Comparison of ENCODE assay signal across 12 cellular contexts in the genomic region with DNA sequence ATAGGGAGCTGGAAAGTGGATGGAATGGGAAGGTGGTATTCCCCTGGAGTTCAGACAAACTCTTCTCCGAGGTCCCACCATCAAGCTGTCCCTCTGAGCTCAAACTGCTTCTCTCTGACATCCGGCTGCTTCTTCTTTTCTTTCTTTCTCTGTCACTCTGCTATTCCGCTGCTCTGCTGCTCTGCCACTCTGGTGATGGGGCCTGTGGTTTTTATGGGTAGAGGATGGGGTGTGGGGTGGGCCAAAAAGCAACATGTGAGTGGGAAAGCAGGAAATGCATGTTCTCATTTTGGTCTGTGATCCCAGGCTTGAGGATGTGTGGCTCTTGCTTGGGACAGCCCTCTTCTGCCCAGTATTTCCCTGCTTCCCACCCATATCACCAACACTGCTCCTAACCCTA. TPM values are rescaled to one million over a fixed set of nuclear protein-coding genes. Genes with fewer than 3 reads are reported as not detected.
DNase-seq lines count a peak whose midpoint lies in the region; ATAC-seq, FAIRE-seq and TF ChIP-seq lines count a peak whose summit lies in the region.
"Had no signal": no experiment of that assay in that cellular context is flagged by ENCODE, and none has a peak within 500 bp of the region (broad histone marks: within the 10 kb centered on the region; RNA-seq: fewer than 3 reads in every experiment).

No MANE protein-coding gene starts in this region.

- BruUV-seq in OCI-LY7 (replicated peaks; lab: Mats Ljungman, UMichigan), result no TSS peak

- no peak for ATAC-seq in HG02588 (IDR thresholded peaks at IDR 0.05; ENCODE audit: unreplicated experiment)

- H3K9me3 ChIP-seq in OCI-LY7 (ENCODE audit: low read length) (peaks cover 28% of the 10 kb centered on the region), colonic mucosa (no peaks in the 10 kb centered on the region)

- no peak for TF ChIP-seq POLR2A in GM12892 (IDR thresholded peaks at IDR 0.05; ENCODE audit: low read depth, low read length)

- H4K20me1 ChIP-seq in OCI-LY7 (ENCODE audit: insufficient read depth, low read length), result no peaks in the 10 kb centered on the region

- no peak overlapping the region for H3K4me3 Mint-ChIP-seq in progenitor cell of endocrine pancreas (ENCODE audit: low read depth)
- H3K4me3 Mint-ChIP-seq: mesothelial cell of epicardium had no signal

- peak overlapping the region; percentile 24; the same call in 1 of the 2 replicates for H3K4me2 ChIP-seq in OCI-LY7 (ENCODE audit: low read length)

- H3K4me1 ChIP-seq in OCI-LY7 (ENCODE audit: insufficient read depth, low read length, poor library complexity, severe bottlenecking), result peaks cover 30% of the 10 kb centered on the region
- H3K4me1 ChIP-seq in colonic mucosa, result no peaks in the 10 kb centered on the region

- H3K27me3 Mint-ChIP-seq in progenitor cell of endocrine pancreas, result peaks cover 6% of the 10 kb centered on the region

- CTCF ChIA-PET in OCI-LY7 (lab: Charles Lee; ENCODE audit: unreplicated experiment), result no interaction called here

- TF ChIP-seq CTCF in OCI-LY7 (conservative IDR thresholded peaks at IDR 0.05; ENCODE audit: low read length), result no peak
- TF ChIP-seq CTCF in progenitor cell of endocrine pancreas (IDR thresholded peaks at IDR 0.05; ENCODE audit: unreplicated experiment), result no peak
- TF ChIP-seq CTCF in colonic mucosa (IDR thresholded peaks at IDR 0.05), result no peak

- H3K4me3 ChIP-seq in OCI-LY7 (ENCODE audit: low read depth, low read length, poor library complexity, severe bottlenecking), result no peak overlapping the region
- H3K4me3 ChIP-seq in colonic mucosa, result no peak overlapping the region

- H3K27ac ChIP-seq in OCI-LY7 (ENCODE audit: low read depth, low read length, poor library complexity, severe bottlenecking) (peak overlapping the region; percentile 19), colonic mucosa (no peak overlapping the region)

- H3K9me2 ChIP-seq in OCI-LY7 (ENCODE audit: insufficient read depth, low read length), result no peaks in the 10 kb centered on the region

- no peak for DNase-seq in GM12892 (ENCODE audit: insufficient read length)
- DNase-seq in OCI-LY7 (ENCODE audit: low spot score), result no peak
- peak; percentile 47 for DNase-seq in activated effector memory CD4-positive, alpha-beta T cell treated with Interleukin-2 at 50 U/mL for 16 hours
- DNase-seq in progenitor cell of endocrine pancreas (ENCODE audit: low spot score, unreplicated experiment), result no peak
- DNase-seq in 8988T, result no peak
- DNase-seq in colonic mucosa, result no peak
- DNase-seq in GOT3 (lab: John Stamatoyannopoulos, UW), result no peak
- DNase-seq: NCI-H2029 treated with DMSO at 0.1 percent for 48 hours, OCI-M1 had no signal

- H3K79me2 ChIP-seq in OCI-LY7 (ENCODE audit: insufficient read depth, low read depth, low read length), result no peaks in the 10 kb centered on the region

- H3K36me3 Mint-ChIP-seq in progenitor cell of endocrine pancreas (ENCODE audit: insufficient read depth), result peaks cover 6% of the 10 kb centered on the region

- H3K36me3 ChIP-seq in OCI-LY7 (ENCODE audit: insufficient read depth, low read length) (peaks cover 40% of the 10 kb centered on the region), colonic mucosa (no peaks in the 10 kb centered on the region)

- no peak overlapping the region for H3K9ac ChIP-seq in colonic mucosa (ENCODE audit: low read depth in 2 of 2, low read length in 2 of 2)

- intact Hi-C loops in OCI-LY7 (cut with micrococcal nuclease; ENCODE audit: unreplicated experiment), result no loop called here
- intact Hi-C loops in colonic mucosa (cut with DNase I), result no loop called here

- H3K27me3 ChIP-seq in colonic mucosa, result no peaks in the 10 kb centered on the region

- POLR2A ChIA-PET in OCI-LY7 (lab: Charles Lee), result interaction anchor here (0.6 to 0.9 kb wide), 2 partner anchors 10 to 527 kb away, joined by 3 read pairs; no protein-coding TSS in a partner anchor

- no peaks in the 10 kb centered on the region for H3K4me1 Mint-ChIP-seq in progenitor cell of endocrine pancreas (ENCODE audit: low read depth)

- peak; percentile 92 for FAIRE-seq in GM12892 (lab: Jason Lieb, UNC)

- H2AFZ ChIP-seq in OCI-LY7 (ENCODE audit: low read length), result no peak overlapping the region

- peak overlapping the region; percentile 23 for H3K27ac Mint-ChIP-seq in progenitor cell of endocrine pancreas
- H3K27ac Mint-ChIP-seq: mesothelial cell of epicardium had no signal

- H3K9me3 Mint-ChIP-seq in progenitor cell of endocrine pancreas (ENCODE audit: low read depth), result peaks cover 38% of the 10 kb centered on the region

RNA-seq across cellular contexts. Expression of gene CLECL1, which starts 30.7 kb away (rescaled TPM):
- 87.5 TPM for polyA plus RNA-seq in GM12892 (2012; ENCODE audit: missing spikeins)
- 68.4 and 73.3 TPM in 2 replicates for total RNA-seq in OCI-LY7 (2014; rRNA removed; shearing (Covaris generic))
- total RNA-seq in OCI-LY7 (2022), result 106 and 114 TPM in 2 replicates
- total RNA-seq in progenitor cell of endocrine pancreas, result not detected in 2 replicates
- under 1 TPM in 1 of 2 donors, not detected in 1; 0.40 TPM for total RNA-seq in colonic mucosa
- total RNA-seq: mesothelial cell of epicardium, renal cortical epithelial cell had no signal

RNA-seq across cellular contexts. Expression of gene CLEC2D, which starts 32.7 kb away (rescaled TPM):
- polyA plus RNA-seq in GM12892 (2012; ENCODE audit: missing spikeins), result 187 TPM
- total RNA-seq in OCI-LY7 (2014; rRNA removed; shearing (Covaris generic)), result 56.9 and 59.6 TPM in 2 replicates
- total RNA-seq in OCI-LY7 (2022) (146 and 177 TPM in 2 replicates), progenitor cell of endocrine pancreas (23.5 and 31.0 TPM in 2 replicates), colonic mucosa (1 to 10 TPM; 3.3 to 6.8 TPM)

RNA-seq across cellular contexts. Expression of gene CD69, which starts 58.5 kb away (rescaled TPM):
- polyA plus RNA-seq in GM12892 (2012; ENCODE audit: missing spikeins), result 59.9 TPM
- total RNA-seq in OCI-LY7 (2014; rRNA removed; shearing (Covaris generic)), result 12.3 and 13.7 TPM in 2 replicates
- total RNA-seq in OCI-LY7 (2022) (9.7 and 10.3 TPM in 2 replicates), progenitor cell of endocrine pancreas (not detected in 2 replicates), colonic mucosa (1 to 10 TPM; 1.4 to 3.2 TPM)

Comparison
In these comparisons a context has a peak if more than half of its experiments do, and no peak if none do; other contexts are left out.
1. RNA of gene CLECL1, which starts 30.7 kb away (total RNA-seq): 68.4 to 114 TPM in OCI-LY7; 0.40 TPM in colonic mucosa and not detected in progenitor cell of endocrine pancreas; every median in the first group is over 10 times any median in the second.